ENCODE assay signal across 17 cellular contexts in genomic region chr14:34300330-34300729, GRCh38.
DNase-seq lines count a peak whose midpoint lies in the region; ATAC-seq, FAIRE-seq and TF ChIP-seq lines count a peak whose summit lies in the region.
"Had no signal": no experiment of that assay in that cellular context is flagged by ENCODE, and none has a peak within 500 bp of the region (broad histone marks: within the 10 kb centered on the region; RNA-seq: fewer than 3 reads in every experiment).

No MANE protein-coding gene starts in this region.

- no peak overlapping the region for H3K23ac ChIP-seq in mesenchymal stem cell (ENCODE audit: low read length in 2 of 2)

- H3K36me3 ChIP-seq in HepG2 (replicated peaks in 1 of 2; ENCODE audit: control insufficient read depth in 1 of 2, insufficient read depth in 2 of 2, low read length in 2 of 2) (no peaks in the 10 kb centered on the region), right lobe of liver (no peaks in the 10 kb centered on the region), SJCRH30 (no peaks in the 10 kb centered on the region), mesenchymal stem cell (ENCODE audit: control insufficient read depth in 1 of 2, insufficient read depth in 2 of 2, low read depth in 1 of 2, low read length in 2 of 2) (no peaks in the 10 kb centered on the region), prostate gland (no peaks in the 10 kb centered on the region)
- H3K36me3 ChIP-seq: BLaER1 had no signal

- TF ChIP-seq CTCF in HepG2 (CRISPR knock-in tag; IDR thresholded peaks at IDR 0.05): no peak
- no peak for TF ChIP-seq CTCF in right lobe of liver (IDR thresholded peaks at IDR 0.05)
- TF ChIP-seq CTCF in prostate gland (IDR thresholded peaks at IDR 0.05): no peak
- TF ChIP-seq CTCF in RWPE1 (conservative IDR thresholded peaks at IDR 0.05; ENCODE audit: low read depth): no peak

- no peak for ATAC-seq in HepG2
- ATAC-seq in right lobe of liver: no peak
- ATAC-seq: CD8-positive, alpha-beta T cell had no signal

- H3K4me3 ChIP-seq in HepG2 (replicated peaks in 1 of 3; ENCODE audit: insufficient read depth in 1 of 3, low read depth in 2 of 3, low read length in 3 of 3) (no peak overlapping the region), right lobe of liver (no peak overlapping the region), SJCRH30 (no peak overlapping the region), mesenchymal stem cell (ENCODE audit: insufficient read depth in 1 of 2, low read depth in 1 of 2, low read length in 2 of 2) (no peak overlapping the region), prostate gland (no peak overlapping the region)
- H3K4me3 ChIP-seq: BLaER1, GM23338 had no signal

- no peak overlapping the region for H2BK15ac ChIP-seq in mesenchymal stem cell (ENCODE audit: low read depth, poor library complexity, severe bottlenecking)

- intact Hi-C loops in HepG2 (cut with micrococcal nuclease; ENCODE audit: unreplicated experiment) (loop anchor here (5.0 kb wide), 1 partner anchor 1723 kb away; no protein-coding TSS in a partner anchor), right lobe of liver (cut with DNase I) (no loop called here), prostate gland (cut with DNase I) (no loop called here)

- no peak overlapping the region for H2BK120ac ChIP-seq in mesenchymal stem cell (ENCODE audit: low read depth, low read length)

- WGBS in HepG2 (ENCODE audit: low lambda C conversion rate): 43% methylated on average over 3 of the region's 3 CpGs
- WGBS in right lobe of liver (ENCODE audit: insufficient coverage, low coverage, low lambda C conversion rate, missing lambda C conversion rate): 88% methylated on average over 3 of the region's 3 CpGs
- WGBS in mesenchymal stem cell: 94% methylated on average over 3 of the region's 3 CpGs
- WGBS in prostate gland: 44% methylated on average over 3 of the region's 3 CpGs

- DNase-seq in HepG2 (ENCODE audit: low spot score) (no peak), right lobe of liver (no peak), SJCRH30 (peak; percentile 22 to 52), mesenchymal stem cell (no peak), prostate gland (ENCODE audit: low spot score) (no peak), RWPE1 (ENCODE audit: low spot score) (no peak)
- DNase-seq: Caco-2; CD4-positive, CD25-positive, alpha-beta regulatory T cell; CD8-positive, alpha-beta T cell; DND-41; H9; HFFc6 had no signal

- no peak overlapping the region for H4K91ac ChIP-seq in mesenchymal stem cell (ENCODE audit: low read length)

- no peaks in the 10 kb centered on the region for H3K79me1 ChIP-seq in mesenchymal stem cell (replicated peaks; ENCODE audit: low read length, poor library complexity, severe bottlenecking)

- no peak for TF ChIP-seq RAD21 in HepG2 (CRISPR knock-in tag; IDR thresholded peaks at IDR 0.05)

- H3K27me3 ChIP-seq in HepG2 (ENCODE audit: control insufficient read depth in 1 of 2, insufficient read depth in 2 of 2, low read length in 2 of 2) (0 out of 5 replicates have a peak, but pooled peaks cover 0 to 6% of the 10 kb centered on the region in 2 experiments), right lobe of liver (no peaks in the 10 kb centered on the region), SJCRH30 (no peaks in the 10 kb centered on the region), mesenchymal stem cell (ENCODE audit: control insufficient read depth in 1 of 2, insufficient read depth in 1 of 2, low read length in 2 of 2) (peaks cover 0 to 13% of the 10 kb centered on the region in 2 experiments), prostate gland (replicated peaks; ENCODE audit: insufficient read depth) (no peaks in the 10 kb centered on the region)
- H3K27me3 ChIP-seq: BLaER1 had no signal

- H3K4ac ChIP-seq in mesenchymal stem cell (ENCODE audit: low read depth in 1 of 2, low read length in 2 of 2): no peak overlapping the region

- CTCF ChIA-PET in HepG2 (lab: Yijun Ruan, JAX; ENCODE audit: low intra/inter-chr PET ratio, low total read pairs): interaction anchor here (1.1 to 1.4 kb wide), 2 partner anchors 461 to 508 kb away, joined by 3 to 8 read pairs; no protein-coding TSS in a partner anchor
- CTCF ChIA-PET in RWPE1 (lab: Yijun Ruan, JAX): interaction anchor here (0.5 to 0.6 kb wide), 2 partner anchors 21 to 35 kb away, joined by 3 read pairs; no protein-coding TSS in a partner anchor

- no peak overlapping the region for H2AK5ac ChIP-seq in mesenchymal stem cell (ENCODE audit: low read length, severe bottlenecking)

- H3K4me2 ChIP-seq in HepG2 (ENCODE audit: low read depth, low read length) (no peak overlapping the region), mesenchymal stem cell (ENCODE audit: low read length, poor library complexity, severe bottlenecking) (no peak overlapping the region)
- H3K4me2 ChIP-seq: BLaER1, GM23338 had no signal

- H4K20me1 ChIP-seq in HepG2 (ENCODE audit: insufficient read depth, low read length): no peaks in the 10 kb centered on the region
- H4K20me1 ChIP-seq: BLaER1 had no signal

- H3K9ac ChIP-seq in HepG2 (ENCODE audit: insufficient read depth, low read depth, low read length) (no peak overlapping the region), mesenchymal stem cell (ENCODE audit: low read length) (no peak overlapping the region)
- H3K9ac ChIP-seq: BLaER1 had no signal

- H3K79me2 ChIP-seq in HepG2 (ENCODE audit: insufficient read depth, low read length): no peaks in the 10 kb centered on the region

- no peak for TF ChIP-seq POLR2A in HepG2 (IDR thresholded peaks at IDR 0.05; ENCODE audit: insufficient read depth in 1 of 2, low read depth in 2 of 2, low read length in 2 of 2)
- no peak for TF ChIP-seq POLR2A in right lobe of liver (IDR thresholded peaks at IDR 0.05)
- TF ChIP-seq POLR2A in prostate gland (IDR thresholded peaks at IDR 0.05): no peak

- H3K4me1 ChIP-seq in HepG2 (ENCODE audit: insufficient read depth, low read length) (peaks cover 9% of the 10 kb centered on the region), right lobe of liver (no peaks in the 10 kb centered on the region), SJCRH30 (peaks cover 6% of the 10 kb centered on the region), mesenchymal stem cell (ENCODE audit: control insufficient read depth, insufficient read depth, low read depth, low read length) (peaks cover 2% of the 10 kb centered on the region), prostate gland (replicated peaks) (no peaks in the 10 kb centered on the region)
- H3K4me1 ChIP-seq: BLaER1 had no signal

- no peak for FAIRE-seq in HepG2 (lab: Jason Lieb, UNC)
- FAIRE-seq: G401.6, GM19239 had no signal

- in situ Hi-C loops in HepG2 (cut with HindIII; ENCODE audit: extremely low pct_ligation_motif_present, low pct_unique_long_range_greater_than_20kb): loop anchor here (5.0 to 25.0 kb wide), 2 partner anchors 463 to 1588 kb away; no protein-coding TSS in a partner anchor

- H2AFZ ChIP-seq in HepG2 (ENCODE audit: low read length) (no peak overlapping the region), mesenchymal stem cell (ENCODE audit: low read depth, low read length) (no peak overlapping the region)
- H2AFZ ChIP-seq: GM23338 had no signal

- H3K14ac ChIP-seq in mesenchymal stem cell (ENCODE audit: low read length in 2 of 2): no peak overlapping the region

- H2BK5ac ChIP-seq in mesenchymal stem cell (ENCODE audit: low read depth, low read length, poor library complexity, severe bottlenecking): no peak overlapping the region

- POLR2A ChIA-PET in HepG2 (lab: Yijun Ruan, JAX): no interaction called here
- POLR2A ChIA-PET in RWPE1 (lab: Yijun Ruan, JAX; ENCODE audit: low non-redundant PET): no interaction called here

- H3K27ac ChIP-seq in HepG2 (ENCODE audit: extremely low read length, insufficient read depth, low read length) (no peak overlapping the region), right lobe of liver (no peak overlapping the region), SJCRH30 (no peak overlapping the region), mesenchymal stem cell (ENCODE audit: low read length, poor library complexity, severe bottlenecking) (no peak overlapping the region), prostate gland (no peak overlapping the region), RWPE1 (no peak overlapping the region)
- H3K27ac ChIP-seq: BLaER1, C4-2B had no signal

- peak overlapping the region; percentile 18 to 84 for H2BK12ac ChIP-seq in mesenchymal stem cell (ENCODE audit: low read length in 2 of 2)

- no peak overlapping the region for H4K8ac ChIP-seq in mesenchymal stem cell (ENCODE audit: low read length)

- no TSS peak for BruUV-seq in HepG2 (replicated peaks; lab: Mats Ljungman, UMichigan)

- TF ChIP-seq EP300 in HepG2 (IDR thresholded peaks at IDR 0.05; ENCODE audit: low read depth in 2 of 2, low read length in 2 of 2) (no peak), HepG2 (CRISPR knock-in tag; IDR thresholded peaks at IDR 0.05; ENCODE audit: borderline replicate concordance) (no peak)

- peaks cover 15% of the 10 kb centered on the region for H3K9me3 ChIP-seq in HepG2 (ENCODE audit: low read length)
- no peaks in the 10 kb centered on the region for H3K9me3 ChIP-seq in right lobe of liver
- peaks cover 4% of the 10 kb centered on the region for H3K9me3 ChIP-seq in SJCRH30 (replicated peaks)
- no peaks in the 10 kb centered on the region for H3K9me3 ChIP-seq in mesenchymal stem cell (ENCODE audit: control insufficient read depth, low read length)
- H3K9me3 ChIP-seq in prostate gland: no peaks in the 10 kb centered on the region
- H3K9me3 ChIP-seq: BLaER1, Caco-2 had no signal

- no peak overlapping the region for H3K18ac ChIP-seq in mesenchymal stem cell (ENCODE audit: low read depth in 1 of 2, low read length in 2 of 2)

TF ChIP-seq in HepG2, 621 proteins besides CTCF, POLR2A, EP300 and RAD21:
- TF ChIP-seq ATF7 (IDR thresholded peaks at IDR 0.05): peak; percentile 79
- no peak for TF ChIP-seq ATF7 (CRISPR knock-in tag; IDR thresholded peaks at IDR 0.05)
- TF ChIP-seq SMARCE1 (IDR thresholded peaks at IDR 0.05; ENCODE audit: borderline replicate concordance): no peak
- TF ChIP-seq ATF2 (CRISPR knock-in tag; IDR thresholded peaks at IDR 0.05): no peak

Comparison
In these comparisons a context has a peak if more than half of its experiments do, and no peak if none do; other contexts are left out.
1. DNase-seq: peak in SJCRH30 (2 of 2); none in HepG2 (single experiment), right lobe of liver (0 of 3), mesenchymal stem cell (single experiment), prostate gland (single experiment) and RWPE1 (single experiment).